1 cellular context compared by ENCODE assay signal in genomic region chr6:31806470-31807272, GRCh38.
A peak's percentile ranks its signal among the peaks of the same experiment; 100 is the strongest.
TF ChIP-seq lines count a peak whose summit lies in the region.

Gene LSM2, minus strand, starts transcription at chr6:31806966. Its CDS starts 209 bp downstream, at chr6:31806757.

TF ChIP-seq in GM12878, 131 proteins besides CTCF, POLR2A, EP300 and RAD21 (continued from another document):
- no peak for TF ChIP-seq PBX3 (IDR thresholded peaks at IDR 0.05; ENCODE audit: insufficient replicate concordance, low read depth, low read length)
- no peak for TF ChIP-seq RFX5 (IDR thresholded peaks at IDR 0.05; ENCODE audit: low read depth, low read length)
- TF ChIP-seq ETV6 (conservative IDR thresholded peaks at IDR 0.05 in 1 of 2, IDR thresholded peaks at IDR 0.05 in 1 of 2; ENCODE audit: borderline replicate concordance in 1 of 2, low read depth in 1 of 2): no peak
- TF ChIP-seq CBFB (IDR thresholded peaks at IDR 0.05; ENCODE audit: low read depth): 0 out of 2 replicates have a peak, but pooled peaks have one; percentile 42
- no peak for TF ChIP-seq FOXM1 (IDR thresholded peaks at IDR 0.05; ENCODE audit: low read depth, low read length)
- peak; percentile 60; the same call in 1 of the 2 replicates for TF ChIP-seq DPF2 (IDR thresholded peaks at IDR 0.05)
- peak; percentile 54 for TF ChIP-seq SP1 (IDR thresholded peaks at IDR 0.05; ENCODE audit: low read depth, low read length)
- no peak for TF ChIP-seq BRCA1 (IDR thresholded peaks at IDR 0.05; ENCODE audit: low read depth, low read length)
- peak; percentile 62 for TF ChIP-seq TAF1 (IDR thresholded peaks at IDR 0.05; ENCODE audit: borderline replicate concordance, low read depth, low read length)
- peak; percentile 91 for TF ChIP-seq IKZF1 (conservative IDR thresholded peaks at IDR 0.05)
- peak; percentile 70 for TF ChIP-seq SMAD1 (IDR thresholded peaks at IDR 0.05; ENCODE audit: low read depth, partially characterized antibody)
- no peak for TF ChIP-seq NFIC (IDR thresholded peaks at IDR 0.05; ENCODE audit: low read depth, low read length)
- TF ChIP-seq MTA2 (IDR thresholded peaks at IDR 0.05; ENCODE audit: low read depth): 0 out of 2 replicates have a peak, but pooled peaks have one; percentile 5
- no peak for TF ChIP-seq BCLAF1 (IDR thresholded peaks at IDR 0.05)
- TF ChIP-seq ZBED1 (IDR thresholded peaks at IDR 0.05; ENCODE audit: borderline replicate concordance): no peak
- TF ChIP-seq NRF1 (conservative IDR thresholded peaks at IDR 0.05; ENCODE audit: low read depth, low read length): peak; percentile 65
- peak; percentile 84 for TF ChIP-seq GATAD2B (conservative IDR thresholded peaks at IDR 0.05; ENCODE audit: low read depth)
- TF ChIP-seq BACH1 (IDR thresholded peaks at IDR 0.05; ENCODE audit: borderline replicate concordance): peak; percentile 79
- no peak for TF ChIP-seq NFYA (IDR thresholded peaks at IDR 0.05; ENCODE audit: borderline replicate concordance, low read depth, low read length)
- no peak; the same call in 1 of the 2 replicates for TF ChIP-seq HCFC1 (IDR thresholded peaks at IDR 0.05; ENCODE audit: low read length)
- TF ChIP-seq FOS (IDR thresholded peaks at IDR 0.05; ENCODE audit: borderline replicate concordance, extremely low read depth, insufficient read length): no peak
- no peak for TF ChIP-seq JUND (IDR thresholded peaks at IDR 0.05; ENCODE audit: low read depth, low read length)
- TF ChIP-seq ZNF207 (IDR thresholded peaks at IDR 0.05; ENCODE audit: borderline replicate concordance): no peak
- no peak for TF ChIP-seq CBX3 (IDR thresholded peaks at IDR 0.05; ENCODE audit: borderline replicate concordance, low read depth)
- peak; percentile 30; the same call in 1 of the 2 replicates for TF ChIP-seq RUNX3 (IDR thresholded peaks at IDR 0.05; ENCODE audit: low read length)
- peak; percentile 19 for TF ChIP-seq BCL3 (IDR thresholded peaks at IDR 0.05; ENCODE audit: borderline replicate concordance, insufficient read depth, low read depth, low read length, poor library complexity, severe bottlenecking)
